ENCODE assay signal across 1 cellular context in the genomic region with DNA sequence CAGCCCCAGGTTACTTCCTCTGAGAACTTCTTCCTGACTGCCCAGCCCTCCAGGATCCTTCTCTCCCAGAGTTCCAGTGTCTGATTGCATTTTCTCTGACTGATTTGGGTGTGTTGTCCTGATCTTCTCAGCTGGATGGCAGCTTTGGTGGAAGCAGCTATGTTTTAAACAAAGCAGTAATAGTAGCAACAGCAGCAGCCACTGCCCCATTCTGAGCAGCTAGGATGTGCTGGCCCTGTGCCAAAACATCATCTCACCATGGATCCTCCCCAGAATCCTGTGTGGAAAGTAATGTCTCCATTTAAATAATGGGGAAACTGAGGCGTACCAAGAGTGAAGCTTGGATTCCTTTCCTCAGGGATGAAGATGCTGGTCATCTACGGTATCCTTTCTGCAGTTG.
TF ChIP-seq lines count a peak whose summit lies in the region.

No MANE protein-coding gene starts in this region.

TF ChIP-seq in HEK293, 187 proteins besides CTCF, POLR2A, EP300 and RAD21 (continued from another document):
- no peak; the same call in 1 of the 2 replicates for TF ChIP-seq ZNF544 (tag by site-specific recombination; IDR thresholded peaks at IDR 0.05)
- no peak for TF ChIP-seq ZNF221 (tag by site-specific recombination; IDR thresholded peaks at IDR 0.05; ENCODE audit: borderline replicate concordance)
- TF ChIP-seq BCL11B (tag by site-specific recombination; IDR thresholded peaks at IDR 0.05; ENCODE audit: low read depth): no peak
- no peak for TF ChIP-seq ZNF610 (tag by site-specific recombination; IDR thresholded peaks at IDR 0.05; ENCODE audit: borderline replicate concordance)
- no peak for TF ChIP-seq ZNF768 (tag by site-specific recombination; IDR thresholded peaks at IDR 0.05)
- TF ChIP-seq, protein P1, sequence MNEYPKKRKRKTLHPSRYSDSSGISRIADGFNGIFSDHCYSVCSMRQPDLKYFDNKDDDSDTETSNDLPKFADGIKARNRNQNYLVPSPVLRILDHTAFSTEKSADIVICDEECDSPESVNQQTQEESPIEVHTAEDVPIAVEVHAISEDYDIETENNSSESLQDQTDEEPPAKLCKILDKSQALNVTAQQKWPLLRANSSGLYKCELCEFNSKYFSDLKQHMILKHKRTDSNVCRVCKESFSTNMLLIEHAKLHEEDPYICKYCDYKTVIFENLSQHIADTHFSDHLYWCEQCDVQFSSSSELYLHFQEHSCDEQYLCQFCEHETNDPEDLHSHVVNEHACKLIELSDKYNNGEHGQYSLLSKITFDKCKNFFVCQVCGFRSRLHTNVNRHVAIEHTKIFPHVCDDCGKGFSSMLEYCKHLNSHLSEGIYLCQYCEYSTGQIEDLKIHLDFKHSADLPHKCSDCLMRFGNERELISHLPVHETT (tag by site-specific recombination; IDR thresholded peaks at IDR 0.05): no peak
- no peak for TF ChIP-seq GLI4 (tag by site-specific recombination; IDR thresholded peaks at IDR 0.05)
